8 cellular contexts compared by ENCODE assay signal in genomic region chr18:35497334-35498197, GRCh38. TPM values are rescaled to one million over a fixed set of nuclear protein-coding genes. Genes with fewer than 3 reads are reported as not detected.
A peak's percentile ranks its signal among the peaks of the same experiment; 100 is the strongest.
DNase-seq lines count a peak whose midpoint lies in the region; ATAC-seq and TF ChIP-seq lines count a peak whose summit lies in the region.

Gene INO80C (minus strand): TSS chr18:35497960. CDS start chr18:35497874, 86 bp downstream.

- peaks cover 4% of the 10 kb centered on the region for H3K4me1 ChIP-seq in ovary (ENCODE audit: insufficient read depth)
- peaks cover 11 to 18% of the 10 kb centered on the region in 2 donors for H3K4me1 ChIP-seq in thyroid gland

- H3K4me3 Mint-ChIP-seq in activated naive CD8-positive, alpha-beta T cell treated with anti-CD3 and anti-CD28 coated beads, Interleukin-2, amount 10 ng/mL, durations not matched to agents 7 days and 5 days, result peak within 1 kb of the TSS; percentile 99

- H3K9me2 ChIP-seq in SU-DHL-6 (replicated peaks; ENCODE audit: insufficient read depth, low read length), result no peaks in the 10 kb centered on the region

- H3K27ac ChIP-seq in SU-DHL-6 (ENCODE audit: low read depth, low read length), result peak within 1 kb of the TSS; percentile 73
- peak within 1 kb of the TSS; percentile 86 to 90 for H3K27ac ChIP-seq in ovary
- H3K27ac ChIP-seq in thyroid gland, result peak within 1 kb of the TSS; percentile 95 to 97 (median 96)

- TF ChIP-seq POLR2A in ovary (IDR thresholded peaks at IDR 0.05) (peak; percentile 89), thyroid gland (IDR thresholded peaks at IDR 0.05) (peak; percentile 24 to 92)

- H3K79me2 ChIP-seq in SU-DHL-6 (ENCODE audit: insufficient read depth, low read length), result peaks cover 47% of the 10 kb centered on the region

- peak within 1 kb of the TSS; percentile 100 for H3K27ac Mint-ChIP-seq in activated naive CD8-positive, alpha-beta T cell treated with anti-CD3 and anti-CD28 coated beads, Interleukin-2, amount 10 ng/mL, durations not matched to agents 7 days and 5 days

- no peaks in the 10 kb centered on the region for H3K36me3 ChIP-seq in SU-DHL-6 (ENCODE audit: low read length)
- H3K36me3 ChIP-seq in ovary, result no peaks in the 10 kb centered on the region
- H3K36me3 ChIP-seq in thyroid gland, result no peaks in the 10 kb centered on the region

- no peak for TF ChIP-seq CTCF in GM12875 (IDR thresholded peaks at IDR 0.05; ENCODE audit: borderline replicate concordance, insufficient read depth, low read depth, low read length)
- no peak for TF ChIP-seq CTCF in SU-DHL-6 (IDR thresholded peaks at IDR 0.05; ENCODE audit: insufficient read depth, low read length, poor library complexity, severe bottlenecking)
- TF ChIP-seq CTCF in ovary (IDR thresholded peaks at IDR 0.05), result peak in 1 of 3 donors; percentile 11
- peak in 1 of 6 experiments; percentile 12 for TF ChIP-seq CTCF in thyroid gland (IDR thresholded peaks at IDR 0.05)

- peak within 1 kb of the TSS; percentile 89 for H3K4me2 ChIP-seq in SU-DHL-6 (ENCODE audit: low read depth, low read length, poor library complexity, severe bottlenecking)

- H3K9me3 ChIP-seq in SU-DHL-6 (ENCODE audit: insufficient read depth, low read length) (no peaks in the 10 kb centered on the region), ovary (no peaks in the 10 kb centered on the region), thyroid gland (no peaks in the 10 kb centered on the region)

- intact Hi-C loops in head of caudate nucleus (cut with DNase I) (loop anchor here (5.0 kb wide), 1 partner anchor 90 kb away; no protein-coding TSS in a partner anchor), ovary (cut with DNase I) (no loop called here), thyroid gland (cut with DNase I) (no loop called here)

- no peaks in the 10 kb centered on the region for H3K27me3 Mint-ChIP-seq in activated naive CD8-positive, alpha-beta T cell treated with anti-CD3 and anti-CD28 coated beads, Interleukin-2, amount 10 ng/mL, durations not matched to agents 7 days and 5 days

- no peaks in the 10 kb centered on the region for H4K20me1 ChIP-seq in SU-DHL-6 (ENCODE audit: low read depth, low read length)

- peaks cover 3% of the 10 kb centered on the region for H3K9me3 Mint-ChIP-seq in activated naive CD8-positive, alpha-beta T cell treated with anti-CD3 and anti-CD28 coated beads, Interleukin-2, amount 10 ng/mL, durations not matched to agents 7 days and 5 days

- H3K4me3 ChIP-seq in GM12875 (ENCODE audit: low read depth, low read length) (peak within 1 kb of the TSS; percentile 87), SU-DHL-6 (ENCODE audit: insufficient read depth, low read length, poor library complexity, severe bottlenecking) (peak within 1 kb of the TSS; percentile 81), ovary (peak within 1 kb of the TSS; percentile 85), thyroid gland (replicated peaks in 1 of 3) (peak within 1 kb of the TSS in 2 of 3 donors; percentile 54 to 55)

- DNase-seq in NCI-H1417 (lab: John Stamatoyannopoulos, UW) (peak; percentile 92 to 99 (median 99)), head of caudate nucleus (peak; percentile 78 to 96 (median 89)), ovary (peak; percentile 85 to 93 (median 90)), thyroid gland (peak; percentile 86 to 89)
- DNase-seq in activated naive CD8-positive, alpha-beta T cell treated with anti-CD3 and anti-CD28 coated beads, Interleukin-2, amount 10 ng/mL, durations not matched to agents 7 days and 5 days, result peak; percentile 94

- peak within 1 kb of the TSS; percentile 72 for H3K9ac ChIP-seq in SU-DHL-6 (ENCODE audit: low read length)

- H3K27me3 ChIP-seq in SU-DHL-6 (ENCODE audit: low read length) (no peaks in the 10 kb centered on the region), ovary (no peaks in the 10 kb centered on the region), thyroid gland (no peaks in the 10 kb centered on the region)

- no peaks in the 10 kb centered on the region for H3K36me3 Mint-ChIP-seq in activated naive CD8-positive, alpha-beta T cell treated with anti-CD3 and anti-CD28 coated beads, Interleukin-2, amount 10 ng/mL, durations not matched to agents 7 days and 5 days

- H2AFZ ChIP-seq in SU-DHL-6 (ENCODE audit: low read depth, low read length, severe bottlenecking), result peak within 1 kb of the TSS; percentile 75

- ATAC-seq in HG02763 (IDR thresholded peaks at IDR 0.05; ENCODE audit: unreplicated experiment), result peak; percentile 97
- ATAC-seq in activated naive CD8-positive, alpha-beta T cell treated with anti-CD3 and anti-CD28 coated beads, Interleukin-2, amount 10 ng/mL, durations not matched to agents 7 days and 5 days (ENCODE audit: low read depth), result peak; percentile 97

- no peak for TF ChIP-seq EP300 in ovary (IDR thresholded peaks at IDR 0.05)

- POLR2A ChIA-PET in activated naive CD8-positive, alpha-beta T cell treated with anti-CD3 and anti-CD28 coated beads, Interleukin-2, amount 10 ng/mL, durations not matched to agents 7 days and 5 days (lab: Charles Lee), result interaction anchor here (0.6 to 2.1 kb wide), 9 partner anchors 72 to 631 kb away, joined by 3 to 12 read pairs (median 4); partner anchors contain the start of genes GALNT1, RMP24, SLC39A6 and ZNF24

- H3F3A ChIP-seq in SU-DHL-6 (ENCODE audit: insufficient read depth), result no peaks in the 10 kb centered on the region

- WGBS in ovary, 3 donors, result 1% methylated on average over 62 to 63 of the region's 63 CpGs
- WGBS in thyroid gland, 2 donors, result 1% methylated on average over 59 of the region's 63 CpGs

- peaks cover 29% of the 10 kb centered on the region for H3K4me1 Mint-ChIP-seq in activated naive CD8-positive, alpha-beta T cell treated with anti-CD3 and anti-CD28 coated beads, Interleukin-2, amount 10 ng/mL, durations not matched to agents 7 days and 5 days

RNA-seq across cellular contexts. Expression of gene INO80C, which starts in this region (rescaled TPM):
- 10 to 100 TPM; 17.3 to 21.7 TPM for total RNA-seq in activated naive CD8-positive, alpha-beta T cell treated with anti-CD3 and anti-CD28 coated beads, Interleukin-2, amount 10 ng/mL, durations not matched to agents 7 days and 5 days
- total RNA-seq in ovary, result 10 to 100 TPM in 2 of 7 donors, 1 to 10 TPM in 5; 1.8 to 12.7 (median 8.1) TPM
- 10 to 100 TPM; 13.7 to 13.9 TPM for polyA plus RNA-seq in ovary
- total RNA-seq in thyroid gland, result 10 to 100 TPM in 1 of 4 donors, 1 to 10 TPM in 3; 5.1 to 19.3 (median 8.2) TPM

Comparison
In these comparisons a context has a peak if more than half of its experiments do, and no peak if none do; other contexts are left out.
1. Peak in every context shown above with its lines: DNase-seq, ATAC-seq, H3K4me3 ChIP-seq and H3K27ac ChIP-seq.